8 cellular contexts compared by ENCODE assay signal in genomic region chr7:152435384-152436278, GRCh38. TPM values are rescaled to one million over a fixed set of nuclear protein-coding genes. Genes with fewer than 3 reads are reported as not detected.
DNase-seq lines count a peak whose midpoint lies in the region; ATAC-seq lines count a peak whose summit lies in the region.

Gene KMT2C, minus strand, starts transcription at chr7:152436003. Its CDS starts 217 bp downstream, at chr7:152435786.

- no peaks in the 10 kb centered on the region for H3K27me3 ChIP-seq in right cardiac atrium (ENCODE audit: control insufficient read depth, insufficient read depth)

- H3K27ac ChIP-seq in right cardiac atrium (ENCODE audit: low read length): peak within 1 kb of the TSS; percentile 100

- intact Hi-C loops in right cardiac atrium (cut with DNase I): loop anchor here in 1 of 4 donors (10.0 kb wide), 1 partner anchor 91 kb away; no protein-coding TSS in a partner anchor

- no peaks in the 10 kb centered on the region for H3K9me3 ChIP-seq in right cardiac atrium (ENCODE audit: control insufficient read depth, low read length)

- peak within 1 kb of the TSS; percentile 100 for H3K4me3 ChIP-seq in right cardiac atrium (ENCODE audit: low read length)

- ATAC-seq in HG03432 (IDR thresholded peaks at IDR 0.05; ENCODE audit: unreplicated experiment) (peak; percentile 26), right cardiac atrium (peak; percentile 38 to 39), HG03095 (IDR thresholded peaks at IDR 0.05; ENCODE audit: unreplicated experiment) (no peak)

- H3K4me1 ChIP-seq in right cardiac atrium (ENCODE audit: control insufficient read depth, insufficient read depth, low read length): peaks cover 2% of the 10 kb centered on the region

- DNase-seq in NCI-H748 (lab: John Stamatoyannopoulos, UW; ENCODE audit: unreplicated experiment): peak; percentile 64
- no peak for DNase-seq in NCI-H748 treated with DMSO at 0.1 percent for 48 hours (lab: John Stamatoyannopoulos, UW)
- DNase-seq in SW480 (ENCODE audit: low spot score): peak; percentile 40
- peak in 43 of 56 donors; percentile 4 to 80 (median 33) for DNase-seq in amygdala (lab: John Stamatoyannopoulos, UW)
- DNase-seq in right cardiac atrium: peak; percentile 57 to 86 (median 85)
- peak; percentile 60 for DNase-seq in putamen (ENCODE audit: low spot score)

- under 1% methylated on average over 129 of the region's 136 CpGs for WGBS in right cardiac atrium

RNA-seq across cellular contexts. Expression of gene KMT2C, which starts in this region (rescaled TPM):
- 10 to 100 TPM; 43.6 to 52.6 (median 50.3) TPM for total RNA-seq in right cardiac atrium
- 10.9 TPM for polyA plus RNA-seq in right cardiac atrium
